ENCODE assay signal across 13 cellular contexts in genomic region chr3:34077796-34078195, GRCh38.
DNase-seq lines count a peak whose midpoint lies in the region; ATAC-seq and TF ChIP-seq lines count a peak whose summit lies in the region.
"Had no signal": no experiment of that assay in that cellular context is flagged by ENCODE, and none has a peak within 500 bp of the region (broad histone marks: within the 10 kb centered on the region; RNA-seq: fewer than 3 reads in every experiment).

No MANE protein-coding gene starts in this region.

- TF ChIP-seq CTCF in gastrocnemius medialis (IDR thresholded peaks at IDR 0.05 in 4 of 5, conservative IDR thresholded peaks at IDR 0.05 in 1 of 5), result no peak

- no peaks in the 10 kb centered on the region for H3K36me3 ChIP-seq in gastrocnemius medialis

- H3K9me3 ChIP-seq in gastrocnemius medialis, result no peaks in the 10 kb centered on the region

- H3K27me3 ChIP-seq in gastrocnemius medialis, result no peaks in the 10 kb centered on the region

- DNase-seq in dedifferentiated amniotic fluid mesenchymal stem cell (ENCODE audit: extremely low spot score) (peak; percentile 18), T-helper 9 cell (no peak), SW 1271 (lab: John Stamatoyannopoulos, UW) (no peak), gastrocnemius medialis (no peak), NCI-H128 (lab: John Stamatoyannopoulos, UW; ENCODE audit: unreplicated experiment) (no peak)
- DNase-seq: activated CD4-positive, alpha-beta T cell treated with anti-CD3 and anti-CD28 coated beads, Interleukin-2, amount 50 U/mL, for 4 hours; AML-193; HCEC 1CT; NCI-H2081; SIG-M5 had no signal

- no peak for TF ChIP-seq POLR2A in gastrocnemius medialis (IDR thresholded peaks at IDR 0.05)

- intact Hi-C loops in gastrocnemius medialis (cut with DNase I; ENCODE audit: low total_unique reads), result no loop called here

- no peak overlapping the region for H3K4me3 ChIP-seq in gastrocnemius medialis

- peak; percentile 89 for ATAC-seq in GM18502 (IDR thresholded peaks at IDR 0.05; ENCODE audit: poor library complexity, unreplicated experiment)
- peak; percentile 89 for ATAC-seq in GM21447 (IDR thresholded peaks at IDR 0.05; ENCODE audit: unreplicated experiment)
- ATAC-seq in HG03108 (IDR thresholded peaks at IDR 0.05; ENCODE audit: unreplicated experiment), result peak; percentile 71
- ATAC-seq in gastrocnemius medialis, result no peak

- H3K27ac ChIP-seq in gastrocnemius medialis, result no peak overlapping the region

- no peaks in the 10 kb centered on the region for H3K4me1 ChIP-seq in gastrocnemius medialis

- in situ Hi-C loops in gastrocnemius medialis (cut with MboI; ENCODE audit: low sequenced_read_pairs in 4 of 4), result no loop called here

Comparison
In these comparisons a context has a peak if more than half of its experiments do, and no peak if none do; other contexts are left out.
1. ATAC-seq: peak in GM18502 (single experiment), GM21447 (single experiment) and HG03108 (single experiment); none in gastrocnemius medialis (0 of 2).